In genomic region chr14:94080606-94081385, GRCh38 we compare ENCODE assay signal across 8 cellular contexts. TPM values are rescaled to one million over a fixed set of nuclear protein-coding genes. Genes with fewer than 3 reads are reported as not detected.
DNase-seq lines count a peak whose midpoint lies in the region; ATAC-seq lines count a peak whose summit lies in the region.

DDX24 (minus strand) TSS chr14:94081202; CDS start chr14:94079742, 1,460 bp downstream.
IFI27L1 (plus strand) TSS chr14:94081310; CDS start chr14:94096938, 15,628 bp downstream.

- peaks cover 31% of the 10 kb centered on the region for H3K9me3 ChIP-seq in BLaER1

- peaks cover 37% of the 10 kb centered on the region for H3K4me1 ChIP-seq in BLaER1

- H3K9ac ChIP-seq in BLaER1 = peak within 1 kb of the TSS; percentile 99

- peaks cover 40% of the 10 kb centered on the region for H4K20me1 ChIP-seq in BLaER1

- peaks cover 36% of the 10 kb centered on the region for H3K36me3 ChIP-seq in BLaER1

- peak within 1 kb of the TSS; percentile 98 for H3K27ac ChIP-seq in BLaER1

- DNase-seq in NCI-H69 (lab: John Stamatoyannopoulos, UW) (peak; percentile 97), dedifferentiated amniotic fluid mesenchymal stem cell (ENCODE audit: extremely low spot score) (peak; percentile 94), left lobe of liver (ENCODE audit: low spot score) (peak; percentile 98)
- peak; percentile 96 for DNase-seq in activated CD4-positive, alpha-beta T cell treated with anti-CD3 and anti-CD28 coated beads, Interleukin-2, amount 50 U/mL, for 1 hour
- peak; percentile 95 for DNase-seq in stimulated activated CD4-positive, alpha-beta T cell treated with anti-CD3 and anti-CD28 coated beads, Interleukin-2, amount 100 ng/mL, for 4 hours (ENCODE audit: low read depth)

- peak within 1 kb of the TSS; percentile 99 for H3K4me3 ChIP-seq in BLaER1

- peak within 1 kb of the TSS; percentile 91 for H3K4me2 ChIP-seq in BLaER1

- ATAC-seq in GM19328 (IDR thresholded peaks at IDR 0.05; ENCODE audit: unreplicated experiment) = peak; percentile 98
- peak; percentile 95 for ATAC-seq in HG03520 (IDR thresholded peaks at IDR 0.05; ENCODE audit: unreplicated experiment)
- peak; percentile 99 for ATAC-seq in left lobe of liver

- no peaks in the 10 kb centered on the region for H3K27me3 ChIP-seq in BLaER1

RNA-seq across cellular contexts. Expression of gene DDX24, which starts in this region (rescaled TPM):
- 54.2 TPM for total RNA-seq in left lobe of liver

RNA-seq across cellular contexts. Expression of gene IFI27L1, which starts in this region (rescaled TPM):
- total RNA-seq in left lobe of liver = 5.9 TPM

Comparison
In these comparisons a context has a peak if more than half of its experiments do, and no peak if none do; other contexts are left out.
1. Peak in every context shown above with its lines: DNase-seq, ATAC-seq, H3K4me3 ChIP-seq and H3K27ac ChIP-seq.